ENCODE assay signal across 1 cellular context in the genomic region with DNA sequence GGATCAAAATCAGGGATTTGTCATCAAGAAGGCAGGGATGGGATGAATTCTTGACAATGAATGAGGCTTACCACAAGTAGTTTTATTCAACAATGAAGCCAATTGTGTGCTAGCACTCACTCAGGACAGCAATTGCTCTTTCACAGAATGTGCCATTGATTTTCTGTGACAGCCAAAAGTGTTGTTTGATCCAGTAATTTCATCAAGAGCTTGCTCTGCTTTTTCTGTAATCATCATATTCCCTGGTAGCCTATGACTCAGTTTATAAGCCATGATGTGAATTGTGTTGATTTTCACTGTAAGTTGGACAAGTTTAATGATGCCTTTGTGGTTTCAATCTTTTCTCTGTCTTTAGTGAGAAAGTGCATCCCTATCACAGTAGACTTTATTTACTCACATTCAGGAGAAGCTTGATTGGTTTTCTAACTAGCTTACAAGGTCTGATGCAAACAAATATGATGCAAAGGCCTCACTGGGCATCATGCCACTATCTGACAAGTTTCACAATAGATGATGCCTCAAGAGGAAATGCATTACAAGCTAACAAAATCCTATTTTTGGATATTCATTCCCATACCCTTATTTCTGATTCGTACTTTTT.
TF ChIP-seq lines count a peak whose summit lies in the region.

No MANE protein-coding gene starts in this region.

TF ChIP-seq in K562, 482 proteins besides CTCF, POLR2A, EP300 and RAD21:
- TF ChIP-seq CEBPG (CRISPR knock-in tag; IDR thresholded peaks at IDR 0.05) (no peak), CEBPG (tag; conservative IDR thresholded peaks at IDR 0.05 in 1 of 2, IDR thresholded peaks at IDR 0.05 in 1 of 2) (peak; percentile 76 to 93), CCAR2 (IDR thresholded peaks at IDR 0.05; ENCODE audit: low read depth, low read length) (no peak), CEBPB (tag; IDR thresholded peaks at IDR 0.05) (peak; percentile 64), RREB1 (CRISPR knock-in tag; IDR thresholded peaks at IDR 0.05) (no peak), BACH1 (tag; IDR thresholded peaks at IDR 0.05) (0 out of 2 replicates have a peak, but pooled peaks have one; percentile 4)
